In the genomic region with DNA sequence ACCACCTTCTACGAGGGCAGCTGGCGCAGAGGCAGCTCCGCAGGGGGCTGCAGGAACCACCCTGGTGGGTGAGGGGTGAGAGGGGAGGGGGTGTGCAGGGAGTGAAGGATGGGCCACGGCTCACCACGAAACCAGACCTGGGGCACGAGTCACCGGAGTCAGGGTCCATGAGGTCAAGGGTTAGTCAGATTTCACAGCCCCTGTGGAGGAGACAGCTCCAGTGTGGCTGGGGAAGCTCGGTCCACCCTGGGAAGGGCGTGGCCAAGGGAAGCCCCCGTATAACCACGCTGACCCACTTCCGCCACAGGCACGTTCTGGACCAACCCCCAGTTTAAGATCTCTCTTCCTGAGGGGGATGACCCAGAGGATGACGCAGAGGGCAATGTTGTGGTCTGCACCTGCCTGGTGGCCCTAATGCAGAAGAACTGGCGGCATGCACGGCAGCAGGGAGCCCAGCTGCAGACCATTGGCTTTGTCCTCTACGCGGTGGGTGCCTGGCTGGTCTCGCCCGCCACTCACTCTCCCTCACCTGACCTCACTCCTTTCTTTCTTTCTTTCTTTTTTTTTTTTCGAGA, we compare ENCODE assay signal across 10 cellular contexts. TPM values are rescaled to one million over a fixed set of nuclear protein-coding genes. Genes with fewer than 3 reads are reported as not detected.
DNase-seq lines count a peak whose midpoint lies in the region; ATAC-seq and TF ChIP-seq lines count a peak whose summit lies in the region.
"Had no signal": no experiment of that assay in that cellular context is flagged by ENCODE, and none has a peak within 500 bp of the region (broad histone marks: within the 10 kb centered on the region; RNA-seq: fewer than 3 reads in every experiment).

No MANE protein-coding gene starts in this region.

- peak; percentile 40 for ATAC-seq in GM21515 (IDR thresholded peaks at IDR 0.05; ENCODE audit: unreplicated experiment)
- ATAC-seq in natural killer cell treated with Interleukin-12 subunit alpha and Interleukin-12 subunit beta and Interleukin-15 and Interleukin-18, amount 100 ng/mL, for 72 hours: peak; percentile 73 to 84

- peak overlapping the region; percentile 28 for H3K4me3 ChIP-seq in SJCRH30

- H3K4me3 Mint-ChIP-seq in natural killer cell treated with Interleukin-12 subunit alpha and Interleukin-12 subunit beta and Interleukin-15 and Interleukin-18, amount 100 ng/mL, for 72 hours: peak overlapping the region; percentile 60

- no peaks in the 10 kb centered on the region for H3K36me3 ChIP-seq in SJCRH30

- no peaks in the 10 kb centered on the region for H3K36me3 Mint-ChIP-seq in natural killer cell treated with Interleukin-12 subunit alpha and Interleukin-12 subunit beta and Interleukin-15 and Interleukin-18, amount 100 ng/mL, for 72 hours

- TF ChIP-seq POLR2A in erythroblast (IDR thresholded peaks at IDR 0.05; ENCODE audit: low read length): no peak

- peaks cover 0 to 16% of the 10 kb centered on the region in 2 donors for H3K4me1 Mint-ChIP-seq in natural killer cell treated with Interleukin-12 subunit alpha and Interleukin-12 subunit beta and Interleukin-15 and Interleukin-18, amount 100 ng/mL, for 72 hours (ENCODE audit: low read depth in 2 of 2)

- H3K4me1 ChIP-seq in SJCRH30: peaks cover 5% of the 10 kb centered on the region; the same call in 1 of the 2 replicates

- in situ Hi-C loops in GM13977 (cut with MboI; ENCODE audit: low pct_unique_long_range_greater_than_20kb, low sequenced_read_pairs, unreplicated experiment): no loop called here

- no peak overlapping the region for H3K27ac ChIP-seq in SJCRH30

- DNase-seq in GM13977 (ENCODE audit: low spot score) (peak; percentile 75), SJCRH30 (peak; percentile 64 to 66), HCEC 1CT (no peak), erythroblast (lab: John Stamatoyannopoulos, UW) (no peak)
- DNase-seq in natural killer cell treated with Interleukin-12 subunit alpha and Interleukin-12 subunit beta and Interleukin-15 and Interleukin-18, amount 100 ng/mL, for 72 hours (ENCODE audit: low spot score): peak; percentile 69
- no peak for DNase-seq in activated CD4-positive, alpha-beta T cell treated with anti-CD3 and anti-CD28 coated beads, Interleukin-2, amount 50 U/mL, for 4 hours
- DNase-seq: activated CD4-positive, alpha-beta T cell treated with anti-CD3 and anti-CD28 coated beads for 48 hours; NCI-H748 treated with DMSO at 0.1 percent for 48 hours had no signal

- no peaks in the 10 kb centered on the region for H3K9me3 ChIP-seq in SJCRH30 (replicated peaks)

- no peak for TF ChIP-seq CTCF in GM13977 (IDR thresholded peaks at IDR 0.05; ENCODE audit: extremely low read depth, insufficient read depth, missing control alignments)

- H3K27me3 ChIP-seq in SJCRH30: no peaks in the 10 kb centered on the region; the same call in 1 of the 2 replicates

- peak overlapping the region in 1 of 2 donors; percentile 36 for H3K27ac Mint-ChIP-seq in natural killer cell treated with Interleukin-12 subunit alpha and Interleukin-12 subunit beta and Interleukin-15 and Interleukin-18, amount 100 ng/mL, for 72 hours

- no peaks in the 10 kb centered on the region for H3K9me3 Mint-ChIP-seq in natural killer cell treated with Interleukin-12 subunit alpha and Interleukin-12 subunit beta and Interleukin-15 and Interleukin-18, amount 100 ng/mL, for 72 hours

- peaks cover 0 to 4% of the 10 kb centered on the region in 2 donors for H3K27me3 Mint-ChIP-seq in natural killer cell treated with Interleukin-12 subunit alpha and Interleukin-12 subunit beta and Interleukin-15 and Interleukin-18, amount 100 ng/mL, for 72 hours

RNA-seq across cellular contexts. Expression of a gene that starts 18.4 kb away (rescaled TPM):
- 0.20 and 0.97 TPM in 2 replicates for total RNA-seq in SJCRH30 (2014; rRNA removed; shearing (Covaris generic))
- total RNA-seq in natural killer cell treated with Interleukin-12 subunit alpha and Interleukin-12 subunit beta and Interleukin-15 and Interleukin-18, amount 100 ng/mL, for 72 hours: not detected
- total RNA-seq: kidney epithelial cell had no signal

RNA-seq across cellular contexts. Expression of a gene that starts 39.7 kb away (rescaled TPM):
- total RNA-seq in SJCRH30 (2014; rRNA removed; shearing (Covaris generic)): 106 and 116 TPM in 2 replicates
- not detected for total RNA-seq in natural killer cell treated with Interleukin-12 subunit alpha and Interleukin-12 subunit beta and Interleukin-15 and Interleukin-18, amount 100 ng/mL, for 72 hours
- total RNA-seq: kidney epithelial cell had no signal

RNA-seq across cellular contexts. Expression of a gene that starts 46.4 kb away (rescaled TPM):
- total RNA-seq in SJCRH30 (2014; rRNA removed; shearing (Covaris generic)): 102 and 109 TPM in 2 replicates
- 10 to 100 TPM; 25.1 to 95.6 TPM for total RNA-seq in natural killer cell treated with Interleukin-12 subunit alpha and Interleukin-12 subunit beta and Interleukin-15 and Interleukin-18, amount 100 ng/mL, for 72 hours

RNA-seq across cellular contexts. Expression of a gene that starts 49.7 kb away (rescaled TPM):
- 11.5 TPM in 2 replicates for total RNA-seq in SJCRH30 (2014; rRNA removed; shearing (Covaris generic))
- total RNA-seq in natural killer cell treated with Interleukin-12 subunit alpha and Interleukin-12 subunit beta and Interleukin-15 and Interleukin-18, amount 100 ng/mL, for 72 hours: 10 to 100 TPM; 21.2 to 22.2 TPM

RNA-seq across cellular contexts. Expression of a gene that starts 49.8 kb away (rescaled TPM):
- total RNA-seq in SJCRH30 (2014; rRNA removed; shearing (Covaris generic)): 58.8 and 73.0 TPM in 2 replicates
- total RNA-seq in natural killer cell treated with Interleukin-12 subunit alpha and Interleukin-12 subunit beta and Interleukin-15 and Interleukin-18, amount 100 ng/mL, for 72 hours: 10 to 100 TPM; 36.5 to 49.9 TPM

Comparison
In these comparisons a context has a peak if more than half of its experiments do, and no peak if none do; other contexts are left out.
1. DNase-seq: peak in GM13977 (single experiment), SJCRH30 (2 of 2) and natural killer cell treated with Interleukin-12 subunit alpha and Interleukin-12 subunit beta and Interleukin-15 and Interleukin-18, amount 100 ng/mL, for 72 hours (single experiment); none in activated CD4-positive, alpha-beta T cell treated with anti-CD3 and anti-CD28 coated beads, Interleukin-2, amount 50 U/mL, for 4 hours (0 of 2), HCEC 1CT (single experiment) and erythroblast (0 of 2).
2. RNA of a gene that starts 39.7 kb away (total RNA-seq): 106 to 116 TPM in SJCRH30; not detected in natural killer cell treated with Interleukin-12 subunit alpha and Interleukin-12 subunit beta and Interleukin-15 and Interleukin-18, amount 100 ng/mL, for 72 hours; every median in the first group is over 100 times any median in the second.